ENCODE assay signal across 32 cellular contexts in genomic region chr2:42942214-42942989, GRCh38.
A peak's percentile ranks its signal among the peaks of the same experiment; 100 is the strongest.
DNase-seq lines count a peak whose midpoint lies in the region; ATAC-seq, FAIRE-seq and TF ChIP-seq lines count a peak whose summit lies in the region.
"Had no signal": no experiment of that assay in that cellular context is flagged by ENCODE, and none has a peak within 500 bp of the region (broad histone marks: within the 10 kb centered on the region; RNA-seq: fewer than 3 reads in every experiment).

No MANE protein-coding gene starts in this region.

- H3K4me3 ChIP-seq in GM23338: no peak overlapping the region
- H3K4me3 ChIP-seq in HepG2 (replicated peaks in 1 of 3; ENCODE audit: insufficient read depth in 1 of 3, low read depth in 2 of 3, low read length in 3 of 3): peak overlapping the region; percentile 23 to 41 (median 27); a peak in 5 of 6 replicates
- H3K4me3 ChIP-seq in testis: no peak overlapping the region
- H3K4me3 ChIP-seq: body of pancreas, lung, mucosa of descending colon, skin epidermis had no signal

- H4K20me1 ChIP-seq in GM23338 (replicated peaks; ENCODE audit: insufficient read depth): no peaks in the 10 kb centered on the region
- no peaks in the 10 kb centered on the region for H4K20me1 ChIP-seq in HepG2 (ENCODE audit: insufficient read depth, low read length)

- H3K36me3 Mint-ChIP-seq in GM23338 (ENCODE audit: low read depth): no peaks in the 10 kb centered on the region
- H3K36me3 Mint-ChIP-seq in activated B cell treated with CpG ODN at 0.5 μM for 24 hours (ENCODE audit: low read depth): no peaks in the 10 kb centered on the region
- H3K36me3 Mint-ChIP-seq: natural killer cell treated with Interleukin-12 subunit alpha and Interleukin-12 subunit beta and Interleukin-15 and Interleukin-18, amount 100 ng/mL, for 72 hours; stimulated activated naive B cell treated with anti-CD40 and anti-IgM and Interleukin-4, amounts not matched to agents 10 μg/mL and 1 μg/mL and 100 μg/mL, for 72 hours had no signal

- FAIRE-seq in HepG2 (lab: Jason Lieb, UNC): peak; percentile 79
- FAIRE-seq: GM18507, GM19239 had no signal

- H3K27me3 ChIP-seq in GM23338 (ENCODE audit: insufficient read depth): no peaks in the 10 kb centered on the region
- H3K27me3 ChIP-seq in HepG2 (ENCODE audit: control insufficient read depth in 1 of 2, insufficient read depth in 2 of 2, low read length in 2 of 2): no peaks in the 10 kb centered on the region; a peak in 1 of 5 replicates
- no peaks in the 10 kb centered on the region for H3K27me3 ChIP-seq in testis
- H3K27me3 ChIP-seq: body of pancreas had no signal

- no peaks in the 10 kb centered on the region for H3F3A ChIP-seq in GM23338 (replicated peaks; ENCODE audit: low read depth)

- no peaks in the 10 kb centered on the region for H3K9me2 ChIP-seq in GM23338 (ENCODE audit: insufficient read depth)
- H3K9me2 ChIP-seq: SK-N-SH had no signal

- in situ Hi-C loops in HepG2 (cut with HindIII; ENCODE audit: extremely low pct_ligation_motif_present, low pct_unique_long_range_greater_than_20kb): no loop called here

- CTCF ChIA-PET in activated B cell treated with CpG ODN at 0.5 μM for 24 hours (lab: Charles Lee): interaction anchor here (1.3 kb wide), 1 partner anchor 542 kb away, joined by 7 read pairs; no protein-coding TSS in a partner anchor
- CTCF ChIA-PET in HepG2 (lab: Yijun Ruan, JAX; ENCODE audit: low intra/inter-chr PET ratio, low total read pairs): interaction anchor here (1.6 kb wide), 1 partner anchor 115 kb away, joined by 4 read pairs; no protein-coding TSS in a partner anchor

- H3K27me3 Mint-ChIP-seq in GM23338 (ENCODE audit: insufficient read depth, low read depth, poor library complexity): peaks cover 4% of the 10 kb centered on the region
- no peaks in the 10 kb centered on the region for H3K27me3 Mint-ChIP-seq in activated B cell treated with CpG ODN at 0.5 μM for 24 hours
- H3K27me3 Mint-ChIP-seq: stimulated activated naive B cell treated with anti-CD40 and anti-IgM and Interleukin-4, amounts not matched to agents 10 μg/mL and 1 μg/mL and 100 μg/mL, for 72 hours had no signal

- no peak for DNase-seq in GM23338 (ENCODE audit: low spot score)
- no peak for DNase-seq in activated B cell treated with CpG ODN at 0.5 μM for 24 hours
- peak; percentile 92 for DNase-seq in HepG2 (ENCODE audit: low spot score)
- no peak for DNase-seq in testis
- no peak for DNase-seq in anterior cingulate cortex (lab: John Stamatoyannopoulos, UW)
- DNase-seq in SKM-1 (lab: John Stamatoyannopoulos, UW; ENCODE audit: unreplicated experiment): no peak
- no peak for DNase-seq in NCI-H187 (lab: John Stamatoyannopoulos, UW)
- DNase-seq: activated CD4-positive, alpha-beta T cell treated with anti-CD3 and anti-CD28 coated beads for 1 hour; activated CD8-positive, alpha-beta T cell treated with anti-CD3 and anti-CD28 coated beads, Interleukin-2, amount 10 ng/mL, durations not matched to agents 7 days and 5 days; activated naive CD4-positive, alpha-beta T cell treated with anti-CD3 and anti-CD28 coated beads for 36 hours; body of pancreas; CD8-positive, alpha-beta memory T cell; DMS 273 treated with DMSO at 0.1 percent for 48 hours; effector CD8-positive, alpha-beta T cell; H9; islet precursor cell; NCI-H1417; NCI-H2081; NCI-H2227 treated with DMSO at 0.1 percent for 48 hours; NCI-H526 treated with DMSO at 0.1 percent for 48 hours; NK-92 treated with Interleukin-12 subunit alpha and Interleukin-12 subunit beta, amount 100 ng/mL, for 24 hours; SK-N-SH; stimulated activated naive B cell treated with anti-CD40 and anti-IgM and Interleukin-4, amounts not matched to agents 10 μg/mL and 1 μg/mL and 100 μg/mL, for 72 hours; substantia nigra; T-helper 2 cell had no signal

- H3K36me3 ChIP-seq in GM23338 (ENCODE audit: insufficient read depth) (no peaks in the 10 kb centered on the region), HepG2 (replicated peaks in 1 of 2; ENCODE audit: control insufficient read depth in 1 of 2, insufficient read depth in 2 of 2, low read length in 2 of 2) (no peaks in the 10 kb centered on the region), testis (ENCODE audit: low read depth, missing control alignments) (no peaks in the 10 kb centered on the region)

- POLR2A ChIA-PET in activated B cell treated with CpG ODN at 0.5 μM for 24 hours (lab: Charles Lee) (no interaction called here), HepG2 (lab: Yijun Ruan, JAX) (interaction anchor here (0.7 to 7.3 kb wide), 15 partner anchors 12 to 653 kb away, joined by 3 to 169 read pairs (median 4); partner anchors contain the start of genes THADA and ZFP36L2)

- H3K4me3 Mint-ChIP-seq in GM23338 (no peak overlapping the region), activated B cell treated with CpG ODN at 0.5 μM for 24 hours (no peak overlapping the region)
- H3K4me3 Mint-ChIP-seq: activated CD8-positive, alpha-beta T cell treated with anti-CD3 and anti-CD28 coated beads, Interleukin-2, amount 10 ng/mL, durations not matched to agents 7 days and 5 days; activated naive CD4-positive, alpha-beta T cell treated with anti-CD3 and anti-CD28 coated beads for 36 hours; CD8-positive, alpha-beta memory T cell; H9; natural killer cell treated with Interleukin-12 subunit alpha and Interleukin-12 subunit beta and Interleukin-15 and Interleukin-18, amount 100 ng/mL, for 72 hours; stimulated activated naive B cell treated with anti-CD40 and anti-IgM and Interleukin-4, amounts not matched to agents 10 μg/mL and 1 μg/mL and 100 μg/mL, for 72 hours had no signal

- no peak overlapping the region for H3K27ac Mint-ChIP-seq in GM23338
- H3K27ac Mint-ChIP-seq in activated B cell treated with CpG ODN at 0.5 μM for 24 hours: peak overlapping the region; percentile 35
- H3K27ac Mint-ChIP-seq: activated CD8-positive, alpha-beta T cell treated with anti-CD3 and anti-CD28 coated beads, Interleukin-2, amount 10 ng/mL, durations not matched to agents 7 days and 5 days; activated naive CD4-positive, alpha-beta T cell treated with anti-CD3 and anti-CD28 coated beads for 36 hours; natural killer cell treated with Interleukin-12 subunit alpha and Interleukin-12 subunit beta and Interleukin-15 and Interleukin-18, amount 100 ng/mL, for 72 hours had no signal

- intact Hi-C loops in activated B cell treated with CpG ODN at 0.5 μM for 24 hours (cut with micrococcal nuclease): no loop called here
- intact Hi-C loops in HepG2 (cut with micrococcal nuclease; ENCODE audit: unreplicated experiment): loop anchor here (2.0 kb wide), 1 partner anchor 14 kb away; no protein-coding TSS in a partner anchor
- intact Hi-C loops in testis (cut with DNase I; ENCODE audit: low total_unique reads): no loop called here

- TF ChIP-seq EP300 in HepG2 (IDR thresholded peaks at IDR 0.05; ENCODE audit: low read depth in 2 of 2, low read length in 2 of 2) (peak in 1 of 2 experiments; percentile 91; a peak in 2 of 4 replicates), HepG2 (CRISPR knock-in tag; IDR thresholded peaks at IDR 0.05; ENCODE audit: borderline replicate concordance) (peak; percentile 54; the same call in 1 of the 2 replicates)

- H3K4me1 Mint-ChIP-seq in GM23338: peaks cover 3% of the 10 kb centered on the region; the same call in 1 of the 3 replicates
- H3K4me1 Mint-ChIP-seq in activated B cell treated with CpG ODN at 0.5 μM for 24 hours: peaks cover 7% of the 10 kb centered on the region
- H3K4me1 Mint-ChIP-seq: CD8-positive, alpha-beta memory T cell had no signal

- H3K4me2 ChIP-seq in GM23338 (no peak overlapping the region), HepG2 (ENCODE audit: low read depth, low read length) (peak overlapping the region; percentile 80)
- H3K4me2 ChIP-seq: SK-N-SH had no signal

- WGBS in HepG2 (ENCODE audit: low lambda C conversion rate): under 1% methylated on average over 4 of the region's 8 CpGs
- 70 to 91% methylated on average over 8 of the region's 8 CpGs for WGBS in testis, 2 donors

- TSS peak; percentile 67 for BruUV-seq in HepG2 (replicated peaks; lab: Mats Ljungman, UMichigan)

- TF ChIP-seq POLR2A in HepG2 (IDR thresholded peaks at IDR 0.05; ENCODE audit: insufficient read depth in 1 of 2, low read depth in 2 of 2, low read length in 2 of 2): peak; percentile 48 to 52; a peak in 3 of 4 replicates
- TF ChIP-seq POLR2A in testis (IDR thresholded peaks at IDR 0.05): no peak

- no peak for TF ChIP-seq RAD21 in HepG2 (CRISPR knock-in tag; IDR thresholded peaks at IDR 0.05)

- ATAC-seq in GM23338 (no peak), activated B cell treated with CpG ODN at 0.5 μM for 24 hours (ENCODE audit: low read depth) (no peak), HepG2 (peak; percentile 82)
- ATAC-seq: activated CD8-positive, alpha-beta T cell treated with anti-CD3 and anti-CD28 coated beads, Interleukin-2, amount 10 ng/mL, durations not matched to agents 7 days and 5 days; body of pancreas; mucosa of descending colon; natural killer cell treated with Interleukin-12 subunit alpha and Interleukin-12 subunit beta and Interleukin-15 and Interleukin-18, amount 100 ng/mL, for 72 hours; stimulated activated naive B cell treated with anti-CD40 and anti-IgM and Interleukin-4, amounts not matched to agents 10 μg/mL and 1 μg/mL and 100 μg/mL, for 72 hours had no signal

- H3K4me1 ChIP-seq in GM23338 (ENCODE audit: insufficient read depth): no peaks in the 10 kb centered on the region
- peaks cover 93% of the 10 kb centered on the region for H3K4me1 ChIP-seq in HepG2 (ENCODE audit: insufficient read depth, low read length)
- H3K4me1 ChIP-seq in testis: peaks cover 22% of the 10 kb centered on the region

- no peaks in the 10 kb centered on the region for H3K9me3 Mint-ChIP-seq in GM23338
- H3K9me3 Mint-ChIP-seq in activated B cell treated with CpG ODN at 0.5 μM for 24 hours: no peaks in the 10 kb centered on the region
- H3K9me3 Mint-ChIP-seq: activated naive CD4-positive, alpha-beta T cell treated with anti-CD3 and anti-CD28 coated beads for 36 hours; CD8-positive, alpha-beta memory T cell; H9; natural killer cell treated with Interleukin-12 subunit alpha and Interleukin-12 subunit beta and Interleukin-15 and Interleukin-18, amount 100 ng/mL, for 72 hours; stimulated activated naive B cell treated with anti-CD40 and anti-IgM and Interleukin-4, amounts not matched to agents 10 μg/mL and 1 μg/mL and 100 μg/mL, for 72 hours had no signal

- peak overlapping the region; percentile 46 for H3K9ac ChIP-seq in HepG2 (ENCODE audit: insufficient read depth, low read depth, low read length)
- H3K9ac ChIP-seq: SK-N-SH had no signal

- H3K27ac ChIP-seq in GM23338 (ENCODE audit: low read depth): no peak overlapping the region
- peak overlapping the region; percentile 88 for H3K27ac ChIP-seq in HepG2 (ENCODE audit: extremely low read length, insufficient read depth, low read length)
- H3K27ac ChIP-seq in testis: peak overlapping the region; percentile 63 to 73
- H3K27ac ChIP-seq: body of pancreas, epithelial cell of prostate, skin epidermis had no signal

- no peaks in the 10 kb centered on the region for H3K79me2 ChIP-seq in GM23338 (replicated peaks; ENCODE audit: insufficient read depth)
- H3K79me2 ChIP-seq in HepG2 (ENCODE audit: insufficient read depth, low read length): no peaks in the 10 kb centered on the region

- H2AFZ ChIP-seq in GM23338 (peak overlapping the region; percentile 32; the same call in 1 of the 2 replicates), HepG2 (ENCODE audit: low read length) (peak overlapping the region; percentile 24)

- no peak for TF ChIP-seq CTCF in GM23338 (conservative IDR thresholded peaks at IDR 0.05; ENCODE audit: low read depth in 2 of 2)
- no peak for TF ChIP-seq CTCF in activated B cell treated with CpG ODN at 0.5 μM for 24 hours (IDR thresholded peaks at IDR 0.05)
- TF ChIP-seq CTCF in HepG2 (CRISPR knock-in tag; IDR thresholded peaks at IDR 0.05): no peak; the same call in 1 of the 2 replicates
- no peak for TF ChIP-seq CTCF in testis (IDR thresholded peaks at IDR 0.05)

- no peaks in the 10 kb centered on the region for H3K9me3 ChIP-seq in HepG2 (ENCODE audit: low read length)
- no peaks in the 10 kb centered on the region for H3K9me3 ChIP-seq in testis
- H3K9me3 ChIP-seq: body of pancreas, mucosa of descending colon, SK-N-SH had no signal

Comparison
In these comparisons a context has a peak if more than half of its experiments do, and no peak if none do; other contexts are left out.
1. H3K4me3 ChIP-seq: peak in HepG2 (3 of 3); none in GM23338 (single experiment) and testis (0 of 2).